ENCODE assay signal across 22 cellular contexts in genomic region chr21:34609951-34610549, GRCh38. TPM values are rescaled to one million over a fixed set of nuclear protein-coding genes. Genes with fewer than 3 reads are reported as not detected.
DNase-seq lines count a peak whose midpoint lies in the region; ATAC-seq and TF ChIP-seq lines count a peak whose summit lies in the region.
"Had no signal": no experiment of that assay in that cellular context is flagged by ENCODE, and none has a peak within 500 bp of the region (broad histone marks: within the 10 kb centered on the region; RNA-seq: fewer than 3 reads in every experiment).

No MANE protein-coding gene starts in this region.

- TF ChIP-seq CTCF in DND-41 (IDR thresholded peaks at IDR 0.05; ENCODE audit: borderline replicate concordance, extremely low read depth, low read length, poor library complexity, severe bottlenecking): no peak
- TF ChIP-seq CTCF in Loucy (conservative IDR thresholded peaks at IDR 0.05; ENCODE audit: low read length): no peak
- no peak for TF ChIP-seq CTCF in dorsolateral prefrontal cortex (IDR thresholded peaks at IDR 0.05 in 54 of 56, conservative IDR thresholded peaks at IDR 0.05 in 2 of 56; ENCODE audit: low read depth in 1 of 56, partially characterized antibody in 56 of 56)

- H3K27me3 ChIP-seq in DND-41 (ENCODE audit: insufficient read depth, low read length, poor library complexity) (no peaks in the 10 kb centered on the region), Loucy (ENCODE audit: insufficient read depth, low read length, poor library complexity, severe bottlenecking) (no peaks in the 10 kb centered on the region), dorsolateral prefrontal cortex (no peaks in the 10 kb centered on the region), stomach smooth muscle (ENCODE audit: control insufficient read depth in 1 of 2, insufficient read depth in 2 of 2, low read length in 2 of 2) (no peaks in the 10 kb centered on the region)
- H3K27me3 ChIP-seq: MG63 had no signal

- ATAC-seq in DND-41 (ENCODE audit: insufficient read depth, low read depth): no peak

- H3K9me3 ChIP-seq in DND-41 (ENCODE audit: insufficient read depth, low read length, severe bottlenecking) (no peaks in the 10 kb centered on the region), Loucy (ENCODE audit: insufficient read depth, low read depth, low read length) (no peaks in the 10 kb centered on the region), stomach smooth muscle (ENCODE audit: control insufficient read depth in 2 of 2, low read length in 2 of 2) (no peaks in the 10 kb centered on the region)
- H3K9me3 ChIP-seq: MG63 had no signal

- intact Hi-C loops in dorsolateral prefrontal cortex (cut with DNase I): loop anchor here in 1 of 2 donors (10.0 kb wide), 1 partner anchor 535 kb away; the partner anchor contains the start of genes MRPS6 and SLC5A3

- H3F3A ChIP-seq in Loucy (ENCODE audit: low read depth): no peaks in the 10 kb centered on the region

- H3K27ac ChIP-seq in DND-41 (ENCODE audit: low read length): peak overlapping the region; percentile 25; the same call in 1 of the 2 replicates
- H3K27ac ChIP-seq in dorsolateral prefrontal cortex: peak overlapping the region in 53 of 59 donors; percentile 6 to 96 (median 81)
- peak overlapping the region; percentile 6 for H3K27ac ChIP-seq in stomach smooth muscle (ENCODE audit: low read length)
- H3K27ac ChIP-seq: C4-2B, GM23248, SK-N-MC had no signal

- no peak for DNase-seq in DND-41
- DNase-seq in dorsolateral prefrontal cortex: no peak
- DNase-seq in NCI-H2081 (lab: John Stamatoyannopoulos, UW): no peak
- no peak for DNase-seq in Ammon's horn (ENCODE audit: low spot score)
- no peak for DNase-seq in ureter (ENCODE audit: low spot score)
- DNase-seq: ACHN, GDM1, GM23248, HCEC 1CT, Karpas-422, MG63, NCI-H1048, NCI-H1436 treated with DMSO at 0.1 percent for 48 hours, NCI-H2029, NCI-H510A, NCI-H774, SHP77 had no signal

- H3K9ac ChIP-seq in DND-41 (ENCODE audit: low read depth, low read length) (no peak overlapping the region), Loucy (ENCODE audit: low read depth, low read length, poor library complexity, severe bottlenecking) (peak overlapping the region; percentile 7), stomach smooth muscle (ENCODE audit: low read length in 2 of 2) (no peak overlapping the region)
- H3K9ac ChIP-seq: GM23248 had no signal

- no peak overlapping the region for H3K4me3 ChIP-seq in DND-41 (ENCODE audit: low read depth in 1 of 2, low read length in 2 of 2)
- H3K4me3 ChIP-seq in Loucy (ENCODE audit: low read length, poor library complexity, severe bottlenecking): no peak overlapping the region
- peak overlapping the region in 1 of 59 donors; percentile 19 for H3K4me3 ChIP-seq in dorsolateral prefrontal cortex
- H3K4me3 ChIP-seq in stomach smooth muscle (ENCODE audit: low read length in 2 of 2): no peak overlapping the region
- H3K4me3 ChIP-seq: GM23248, MG63, SK-N-MC had no signal

- H3K4me1 ChIP-seq in DND-41 (ENCODE audit: insufficient read depth, low read length): peaks cover 30% of the 10 kb centered on the region
- H3K4me1 ChIP-seq in Loucy (ENCODE audit: insufficient read depth, low read length, poor library complexity, severe bottlenecking): peaks cover 37% of the 10 kb centered on the region
- peaks cover 33% of the 10 kb centered on the region for H3K4me1 ChIP-seq in stomach smooth muscle (ENCODE audit: control insufficient read depth, insufficient read depth, low read length)

- H2AFZ ChIP-seq in DND-41 (ENCODE audit: low read depth, low read length) (no peak overlapping the region), Loucy (ENCODE audit: low read length) (no peak overlapping the region)
- H2AFZ ChIP-seq: GM23248 had no signal

- H3K36me3 ChIP-seq in DND-41 (ENCODE audit: insufficient read depth, low read length): no peaks in the 10 kb centered on the region
- no peaks in the 10 kb centered on the region for H3K36me3 ChIP-seq in Loucy (ENCODE audit: insufficient read depth, low read length)
- no peaks in the 10 kb centered on the region for H3K36me3 ChIP-seq in stomach smooth muscle (ENCODE audit: control insufficient read depth in 2 of 2, insufficient read depth in 2 of 2, low read length in 2 of 2)
- H3K36me3 ChIP-seq: MG63 had no signal

- H4K20me1 ChIP-seq in DND-41 (ENCODE audit: insufficient read depth, low read length) (peaks cover 14% of the 10 kb centered on the region; the same call in 1 of the 2 replicates), Loucy (ENCODE audit: insufficient read depth, low read length, poor library complexity, severe bottlenecking) (no peaks in the 10 kb centered on the region)

- H3K4me2 ChIP-seq in DND-41 (ENCODE audit: insufficient read depth, low read length) (no peak overlapping the region), Loucy (ENCODE audit: low read depth, low read length, poor library complexity, severe bottlenecking) (peak overlapping the region; percentile 7)

- H3K9me2 ChIP-seq in Loucy (replicated peaks; ENCODE audit: low read depth, low read length): no peaks in the 10 kb centered on the region

- H3K79me2 ChIP-seq in DND-41 (ENCODE audit: insufficient read depth, low read length): peaks cover 95% of the 10 kb centered on the region
- peaks cover 46% of the 10 kb centered on the region for H3K79me2 ChIP-seq in Loucy (ENCODE audit: insufficient read depth, low read length)

RNA-seq across cellular contexts. Expression of gene RCAN1, which starts 4.9 kb away (rescaled TPM):
- total RNA-seq in dorsolateral prefrontal cortex (10 to 100 TPM; 37.2 to 79.7 (median 53.2) TPM), ureter (22.8 TPM)

RNA-seq across cellular contexts. Expression of gene CLIC6, which starts 58.7 kb away (rescaled TPM):
- total RNA-seq in dorsolateral prefrontal cortex (1 to 10 TPM in 2 of 120 experiments, under 1 TPM in 64, not detected in 54; 0.10 to 3.1 (median 0.29) TPM), ureter (24.1 TPM)
- total RNA-seq: GM23248, OCI-LY7 had no signal

Comparison
In these comparisons a context has a peak if more than half of its experiments do, and no peak if none do; other contexts are left out.
1. H3K27ac ChIP-seq: peak in every context shown above with its lines; median percentile 81 in dorsolateral prefrontal cortex; 25 in DND-41; 6 in stomach smooth muscle.